Comparison of ENCODE assay signal across 1 cellular context in genomic region chr17:42399948-42400843, GRCh38.
TF ChIP-seq lines count a peak whose summit lies in the region.

No MANE protein-coding gene starts in this region.

TF ChIP-seq in endothelial cell of umbilical vein, 7 proteins besides CTCF, POLR2A, EP300 and RAD21:
- TF ChIP-seq FOS (IDR thresholded peaks at IDR 0.05; ENCODE audit: borderline replicate concordance, insufficient read depth, low read length) = no peak
- TF ChIP-seq MAX (IDR thresholded peaks at IDR 0.05; ENCODE audit: insufficient read depth, insufficient read length) = no peak
- TF ChIP-seq POLR2AphosphoS5 (IDR thresholded peaks at IDR 0.05; ENCODE audit: insufficient read depth, low read depth, low read length) = peak; percentile 59
